Comparison of ENCODE assay signal across 10 cellular contexts in the genomic region with DNA sequence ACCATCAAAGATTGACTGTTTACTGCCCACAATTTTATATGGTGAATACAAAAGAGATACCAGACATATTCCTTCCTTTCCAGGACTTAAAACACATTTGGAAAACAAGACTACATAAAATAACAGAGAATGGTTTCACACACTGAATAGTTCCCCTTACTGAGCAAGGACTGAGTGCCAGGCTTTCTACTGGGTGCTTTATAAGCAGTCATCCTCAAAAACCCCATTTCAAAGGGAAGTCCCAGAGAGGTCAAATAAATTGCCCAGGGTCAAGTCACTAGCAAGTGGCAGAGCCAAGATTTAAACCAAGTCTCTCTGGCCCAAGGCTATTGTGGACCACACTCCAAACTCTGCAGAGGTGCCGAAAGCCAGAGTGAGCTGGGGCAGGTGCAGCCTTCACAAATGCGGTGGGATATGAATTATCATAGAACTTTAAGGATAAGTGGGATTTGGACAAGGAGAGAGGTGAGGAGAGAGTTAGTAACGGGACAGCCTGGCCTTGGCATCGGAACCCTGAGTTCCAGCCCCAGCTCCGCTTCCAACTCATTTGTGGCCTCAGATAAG. TPM values are rescaled to one million over a fixed set of nuclear protein-coding genes. Genes with fewer than 3 reads are reported as not detected.
DNase-seq lines count a peak whose midpoint lies in the region; ATAC-seq, FAIRE-seq and TF ChIP-seq lines count a peak whose summit lies in the region.
"Had no signal": no experiment of that assay in that cellular context is flagged by ENCODE, and none has a peak within 500 bp of the region (broad histone marks: within the 10 kb centered on the region; RNA-seq: fewer than 3 reads in every experiment).

No MANE protein-coding gene starts in this region.

- no peaks in the 10 kb centered on the region for H3K79me2 ChIP-seq in GM12878 (ENCODE audit: control insufficient read depth, insufficient read depth, low read length)

- no peak for DNase-seq in GM12878 (ENCODE audit: low read depth, low spot score)
- no peak for DNase-seq in gastrocnemius medialis
- no peak for DNase-seq in NCI-H1092 treated with DMSO at 0.1 percent for 48 hours (lab: John Stamatoyannopoulos, UW)
- no peak for DNase-seq in activated CD4-positive, alpha-beta T cell treated with anti-CD3 and anti-CD28 coated beads for 36 hours

- H3K4me1 ChIP-seq in GM12878 (ENCODE audit: control insufficient read depth, insufficient read depth, low read length) (peaks cover 5% of the 10 kb centered on the region), gastrocnemius medialis (peaks cover 32 to 48% of the 10 kb centered on the region in 2 donors)

- H3K4me1 Mint-ChIP-seq in activated CD4-positive, alpha-beta T cell treated with anti-CD3 and anti-CD28 coated beads for 36 hours, result peaks cover 18% of the 10 kb centered on the region

- in situ Hi-C loops in GM12878 (cut with MboI), result loop anchor here (5.0 kb wide), 3 partner anchors 62 to 452 kb away; no protein-coding TSS in a partner anchor
- in situ Hi-C loops in gastrocnemius medialis (cut with MboI; ENCODE audit: low sequenced_read_pairs in 4 of 4), result loop anchor here (5.0 to 10.0 kb wide), 4 partner anchors 60 to 122 kb away; a partner anchor contains a TSS

- H3K4me2 ChIP-seq in GM12878 (ENCODE audit: control insufficient read depth, insufficient read depth), result no peak overlapping the region

- peaks cover 2% of the 10 kb centered on the region for H3K36me3 Mint-ChIP-seq in activated CD4-positive, alpha-beta T cell treated with anti-CD3 and anti-CD28 coated beads for 36 hours (ENCODE audit: low read depth)
- H3K36me3 Mint-ChIP-seq: mesothelial cell of epicardium had no signal

- no peak for TF ChIP-seq POLR2A in GM12878 (IDR thresholded peaks at IDR 0.05; ENCODE audit: low read depth, low read length)
- TF ChIP-seq POLR2A in gastrocnemius medialis (IDR thresholded peaks at IDR 0.05), result no peak

- no TSS peak for BruUV-seq in GM12878 (replicated peaks; lab: Mats Ljungman, UMichigan)

- POLR2A ChIA-PET in GM12878 (lab: Charles Lee), result interaction anchor here (1.5 kb wide), 2 partner anchors 27 to 41 kb away, joined by 3 to 4 read pairs; no protein-coding TSS in a partner anchor
- POLR2A ChIA-PET in activated CD4-positive, alpha-beta T cell treated with anti-CD3 and anti-CD28 coated beads for 36 hours (lab: Charles Lee), result no interaction called here

- no peak overlapping the region for H3K4me3 Mint-ChIP-seq in activated CD4-positive, alpha-beta T cell treated with anti-CD3 and anti-CD28 coated beads for 36 hours
- H3K4me3 Mint-ChIP-seq: CD8-positive, alpha-beta T cell; mesothelial cell of epicardium had no signal

- H3K9me3 Mint-ChIP-seq in activated CD4-positive, alpha-beta T cell treated with anti-CD3 and anti-CD28 coated beads for 36 hours (ENCODE audit: low read depth), result no peaks in the 10 kb centered on the region
- H3K9me3 Mint-ChIP-seq: CD8-positive, alpha-beta T cell; mesothelial cell of epicardium had no signal

- H3K27me3 ChIP-seq in GM12878 (replicated peaks in 1 of 2; ENCODE audit: control insufficient read depth in 2 of 2, insufficient read depth in 2 of 2, low read length in 1 of 2), result no peaks in the 10 kb centered on the region
- no peaks in the 10 kb centered on the region for H3K27me3 ChIP-seq in gastrocnemius medialis

- CTCF ChIA-PET in GM12878 (lab: Yijun Ruan, JAX), result interaction anchor here (0.7 to 8.1 kb wide), 20 partner anchors 9 to 683 kb away, joined by 3 to 151 read pairs (median 8); a partner anchor contains a TSS
- CTCF ChIA-PET in activated CD4-positive, alpha-beta T cell treated with anti-CD3 and anti-CD28 coated beads for 36 hours (lab: Charles Lee), result interaction anchor here (0.6 to 22.8 kb wide), 19 partner anchors 8 to 248 kb away, joined by 3 to 341 read pairs (median 4); a partner anchor contains a TSS

- no peak overlapping the region for H2AFZ ChIP-seq in GM12878 (ENCODE audit: control insufficient read depth, low read depth, low read length)

- no peak for FAIRE-seq in GM12878 (lab: Jason Lieb, UNC)

- TF ChIP-seq CTCF in GM12878 (IDR thresholded peaks at IDR 0.05 in 2 of 3, conservative IDR thresholded peaks at IDR 0.05 in 1 of 3; ENCODE audit: control insufficient read depth in 2 of 3, extremely low read depth in 1 of 3, insufficient read depth in 1 of 3, low read depth in 3 of 3, low read length in 3 of 3) (no peak), gastrocnemius medialis (IDR thresholded peaks at IDR 0.05 in 4 of 5, conservative IDR thresholded peaks at IDR 0.05 in 1 of 5) (no peak)

- RAD21 ChIA-PET in GM12878 (lab: Charles Lee; ENCODE audit: unreplicated experiment), result interaction anchor here (0.9 to 5.6 kb wide), 9 partner anchors 9 to 124 kb away, joined by 3 to 60 read pairs (median 5); a partner anchor contains a TSS

- H4K20me1 ChIP-seq in GM12878 (ENCODE audit: control insufficient read depth, insufficient read depth), result no peaks in the 10 kb centered on the region

- H3K27ac Mint-ChIP-seq in activated CD4-positive, alpha-beta T cell treated with anti-CD3 and anti-CD28 coated beads for 36 hours, result no peak overlapping the region
- H3K27ac Mint-ChIP-seq: CD8-positive, alpha-beta T cell; mesothelial cell of epicardium had no signal

- intact Hi-C loops in GM12878 (cut with micrococcal nuclease; ENCODE audit: unreplicated experiment), result loop anchor here (1.0 to 5.0 kb wide), 6 partner anchors 27 to 452 kb away; no protein-coding TSS in a partner anchor
- intact Hi-C loops in gastrocnemius medialis (cut with DNase I; ENCODE audit: low total_unique reads), result loop anchor here (1.0 to 10.0 kb wide), 5 partner anchors 42 to 480 kb away; a partner anchor contains a TSS
- intact Hi-C loops in activated CD4-positive, alpha-beta T cell treated with anti-CD3 and anti-CD28 coated beads for 36 hours (cut with DNase I, micrococcal nuclease), result loop anchor here (1.0 to 5.0 kb wide), 11 partner anchors 27 to 902 kb away; a partner anchor contains a TSS

- H3K9me3 ChIP-seq in GM12878 (replicated peaks; ENCODE audit: control insufficient read depth, insufficient read depth, low read length), result no peaks in the 10 kb centered on the region
- no peaks in the 10 kb centered on the region for H3K9me3 ChIP-seq in gastrocnemius medialis

- SMC1A ChIA-PET in GM12878 (lab: Charles Lee; ENCODE audit: uncharacterized antibody, unreplicated experiment), result interaction anchor here (0.6 to 10.8 kb wide), 13 partner anchors 10 to 125 kb away, joined by 3 to 129 read pairs (median 5); a partner anchor contains a TSS

- no peak overlapping the region for H3K27ac ChIP-seq in GM12878 (ENCODE audit: control insufficient read depth, insufficient read depth)
- H3K27ac ChIP-seq in gastrocnemius medialis, result peak overlapping the region; percentile 62 to 85 (median 80)

- ATAC-seq in GM18498 (IDR thresholded peaks at IDR 0.05; ENCODE audit: unreplicated experiment) (peak; percentile 15), GM21717 (IDR thresholded peaks at IDR 0.05; ENCODE audit: unreplicated experiment) (peak; percentile 48), GM12878 (peak; percentile 63), gastrocnemius medialis (peak in 1 of 2 donors; percentile 1), HG02938 (IDR thresholded peaks at IDR 0.05; ENCODE audit: unreplicated experiment) (no peak), GM19351 (IDR thresholded peaks at IDR 0.05; ENCODE audit: unreplicated experiment) (no peak)
- no peak for ATAC-seq in activated CD4-positive, alpha-beta T cell treated with anti-CD3 and anti-CD28 coated beads for 36 hours

- H3K36me3 ChIP-seq in GM12878 (ENCODE audit: control insufficient read depth in 2 of 2, insufficient read depth in 2 of 2, low read length in 1 of 2) (no peaks in the 10 kb centered on the region), gastrocnemius medialis (no peaks in the 10 kb centered on the region)

- H3K4me3 ChIP-seq in GM12878, result no peak overlapping the region
- H3K4me3 ChIP-seq in gastrocnemius medialis, result no peak overlapping the region

- no peak for TF ChIP-seq EP300 in GM12878 (IDR thresholded peaks at IDR 0.05; ENCODE audit: borderline replicate concordance in 1 of 2, control insufficient read depth in 1 of 2, low read depth in 2 of 2, low read length in 2 of 2)

- no peak overlapping the region for H3K9ac ChIP-seq in GM12878 (ENCODE audit: control insufficient read depth, insufficient read depth, low read length)

- TF ChIP-seq RAD21 in GM12878 (IDR thresholded peaks at IDR 0.05; ENCODE audit: insufficient read depth, low read depth, low read length), result no peak

- WGBS in GM12878 (ENCODE audit: insufficient coverage, insufficient replicate concordance, low lambda C conversion rate, missing lambda C conversion rate), result 38% methylated on average over 5 of the region's 5 CpGs

- no peaks in the 10 kb centered on the region for H3K27me3 Mint-ChIP-seq in activated CD4-positive, alpha-beta T cell treated with anti-CD3 and anti-CD28 coated beads for 36 hours

RNA-seq across cellular contexts. Expression of a gene that starts 9.1 kb away (rescaled TPM):
- total RNA-seq in GM12878 (2013; cell fraction: nucleolus; rRNA removed), result 25.2 and 27.8 TPM in 2 replicates
- total RNA-seq in GM12878 (2014; rRNA removed), result 17.4 and 19.1 TPM in 2 replicates
- total RNA-seq in GM12878 (2014; rRNA removed; fragmentation: Illumina TruSeq; extraction: Trizol), result 34.5 and 36.9 TPM in 2 replicates
- total RNA-seq in GM12878 (2021), result 31.2 and 32.3 TPM in 2 replicates
- 8.1 TPM for polyA plus RNA-seq in GM12878 (2011; ENCODE audit: low read depth)
- 21.3 and 42.1 TPM in 2 replicates for polyA plus RNA-seq in GM12878 (2011; rRNA removed)
- 5.6 and 6.2 TPM in 2 replicates for polyA plus RNA-seq in GM12878 (2011; cell fraction: cytosol; rRNA removed)
- 6.8 and 9.0 TPM in 2 replicates for polyA plus RNA-seq in GM12878 (2011; cell fraction: nucleus; rRNA removed)
- polyA plus RNA-seq in GM12878 (2012), result 15.4 and 19.6 TPM in 2 replicates
- polyA plus RNA-seq in GM12878 (2014; fragmentation: Illumina TruSeq; extraction: Trizol), result 49.1 and 52.8 TPM in 2 replicates
- polyA plus RNA-seq in GM12878 (2014; fragmentation: Nextera tagmentation; extraction: Ambion mirVana), result 10 to 100 TPM; 14.1 to 24.5 TPM
- polyA plus RNA-seq in GM12878 (2014; rRNA removed), result 20.1 and 24.4 TPM in 2 replicates
- 10 to 100 TPM; 49.8 to 50.6 TPM for polyA plus RNA-seq in GM12878 (2016; fragmentation: Nextera tagmentation; extraction: Ambion mirVana)
- polyA minus RNA-seq in GM12878 (2011; rRNA and poly(A)+ RNA removed), result 8.3 and 15.1 TPM in 2 replicates
- 5.7 and 8.9 TPM in 2 replicates for polyA minus RNA-seq in GM12878 (2011; cell fraction: cytosol; rRNA and poly(A)+ RNA removed)
- 7.7 and 13.3 TPM in 2 replicates for polyA minus RNA-seq in GM12878 (2011; cell fraction: nucleus; rRNA and poly(A)+ RNA removed)
- total RNA-seq in gastrocnemius medialis, result 10 to 100 TPM; 15.1 to 24.8 (median 20.5) TPM
- total RNA-seq in activated CD4-positive, alpha-beta T cell treated with anti-CD3 and anti-CD28 coated beads for 36 hours, result 10 to 100 TPM; 55.3 to 62.8 TPM

RNA-seq across cellular contexts. Expression of a gene that starts 10.4 kb away (rescaled TPM):
- total RNA-seq in GM12878 (2013; cell fraction: nucleolus; rRNA removed), result not detected in 2 replicates
- 0.17 TPM in 1 of 2 replicates, not detected in the other for total RNA-seq in GM12878 (2014; rRNA removed)
- total RNA-seq in GM12878 (2014; rRNA removed; fragmentation: Illumina TruSeq; extraction: Trizol), result 0.09 TPM in 1 of 2 replicates, not detected in the other
- 0.21 TPM in 1 of 2 replicates, not detected in the other for total RNA-seq in GM12878 (2021)
- polyA plus RNA-seq in GM12878 (2011; ENCODE audit: low read depth), result 0.13 TPM
- polyA plus RNA-seq in GM12878 (2011; rRNA removed), result 0.03 TPM in 1 of 2 replicates, not detected in the other
- polyA plus RNA-seq in GM12878 (2011; cell fraction: cytosol; rRNA removed), result not detected in 2 replicates
- polyA plus RNA-seq in GM12878 (2011; cell fraction: nucleus; rRNA removed), result 0.09 TPM in 1 of 2 replicates, not detected in the other
- polyA plus RNA-seq in GM12878 (2012), result 0.16 TPM in 1 of 2 replicates, not detected in the other
- polyA plus RNA-seq in GM12878 (2014; fragmentation: Illumina TruSeq; extraction: Trizol), result 0.10 and 0.19 TPM in 2 replicates
- under 1 TPM in 1 of 2 experiments, not detected in 1; 0.15 TPM for polyA plus RNA-seq in GM12878 (2014; fragmentation: Nextera tagmentation; extraction: Ambion mirVana)
- polyA plus RNA-seq in GM12878 (2014; rRNA removed), result 0.08 and 0.11 TPM in 2 replicates
- polyA plus RNA-seq in GM12878 (2016; fragmentation: Nextera tagmentation; extraction: Ambion mirVana), result not detected
- not detected in 2 replicates for polyA minus RNA-seq in GM12878 (2011; rRNA and poly(A)+ RNA removed)
- not detected in 2 replicates for polyA minus RNA-seq in GM12878 (2011; cell fraction: cytosol; rRNA and poly(A)+ RNA removed)
- polyA minus RNA-seq in GM12878 (2011; cell fraction: nucleus; rRNA and poly(A)+ RNA removed), result not detected in 2 replicates
- under 1 TPM in 1 of 4 donors, not detected in 3; 0.16 TPM for total RNA-seq in gastrocnemius medialis
- not detected for total RNA-seq in activated CD4-positive, alpha-beta T cell treated with anti-CD3 and anti-CD28 coated beads for 36 hours

RNA-seq across cellular contexts. Expression of a gene that starts 43.8 kb away (rescaled TPM):
- 4.6 and 5.7 TPM in 2 replicates for total RNA-seq in GM12878 (2013; cell fraction: nucleolus; rRNA removed)
- 0.27 and 0.28 TPM in 2 replicates for total RNA-seq in GM12878 (2014; rRNA removed)
- 0.09 and 0.18 TPM in 2 replicates for total RNA-seq in GM12878 (2014; rRNA removed; fragmentation: Illumina TruSeq; extraction: Trizol)
- 0.64 and 0.88 TPM in 2 replicates for total RNA-seq in GM12878 (2021)
- polyA plus RNA-seq in GM12878 (2011; ENCODE audit: low read depth), result 0.38 TPM
- 0.30 and 0.68 TPM in 2 replicates for polyA plus RNA-seq in GM12878 (2011; rRNA removed)
- 0.63 and 0.94 TPM in 2 replicates for polyA plus RNA-seq in GM12878 (2011; cell fraction: cytosol; rRNA removed)
- 3.4 and 4.8 TPM in 2 replicates for polyA plus RNA-seq in GM12878 (2011; cell fraction: nucleus; rRNA removed)
- polyA plus RNA-seq in GM12878 (2012), result 0.81 and 0.97 TPM in 2 replicates
- polyA plus RNA-seq in GM12878 (2014; fragmentation: Illumina TruSeq; extraction: Trizol), result 0.17 and 0.34 TPM in 2 replicates
- polyA plus RNA-seq in GM12878 (2014; fragmentation: Nextera tagmentation; extraction: Ambion mirVana), result under 1 TPM in 1 of 2 experiments, not detected in 1; 0.02 TPM
- 0.63 and 0.92 TPM in 2 replicates for polyA plus RNA-seq in GM12878 (2014; rRNA removed)
- polyA plus RNA-seq in GM12878 (2016; fragmentation: Nextera tagmentation; extraction: Ambion mirVana), result under 1 TPM in 1 of 2 experiments, not detected in 1; 0.27 TPM
- 0.22 and 1.5 TPM in 2 replicates for polyA minus RNA-seq in GM12878 (2011; rRNA and poly(A)+ RNA removed)
- polyA minus RNA-seq in GM12878 (2011; cell fraction: cytosol; rRNA and poly(A)+ RNA removed), result 1.7 TPM in 1 of 2 replicates, not detected in the other
- 1.3 and 3.1 TPM in 2 replicates for polyA minus RNA-seq in GM12878 (2011; cell fraction: nucleus; rRNA and poly(A)+ RNA removed)
- total RNA-seq in gastrocnemius medialis, result 10 to 100 TPM; 17.0 to 27.0 (median 22.3) TPM
- under 1 TPM; 0.43 to 0.83 TPM for total RNA-seq in activated CD4-positive, alpha-beta T cell treated with anti-CD3 and anti-CD28 coated beads for 36 hours

RNA-seq across cellular contexts. Expression of a gene that starts 58.1 kb away (rescaled TPM):
- 2.5 and 3.7 TPM in 2 replicates for total RNA-seq in GM12878 (2013; cell fraction: nucleolus; rRNA removed)
- total RNA-seq in GM12878 (2014; rRNA removed) (1.7 and 2.4 TPM in 2 replicates), GM12878 (2014; rRNA removed; fragmentation: Illumina TruSeq; extraction: Trizol) (1.1 and 1.2 TPM in 2 replicates), GM12878 (2021) (2.4 and 3.8 TPM in 2 replicates), gastrocnemius medialis (10 to 100 TPM; 28.3 to 62.6 (median 45.6) TPM)
- 0.84 TPM for polyA plus RNA-seq in GM12878 (2011; ENCODE audit: low read depth)
- polyA plus RNA-seq in GM12878 (2011; rRNA removed) (0.55 and 1.2 TPM in 2 replicates), GM12878 (2014; fragmentation: Illumina TruSeq; extraction: Trizol) (1.6 TPM in 2 replicates), GM12878 (2014; fragmentation: Nextera tagmentation; extraction: Ambion mirVana) (1 to 10 TPM; 1.1 to 2.2 TPM), GM12878 (2014; rRNA removed) (1.1 and 1.9 TPM in 2 replicates), GM12878 (2016; fragmentation: Nextera tagmentation; extraction: Ambion mirVana) (1 to 10 TPM; 4.0 to 4.9 TPM)
- polyA plus RNA-seq in GM12878 (2011; cell fraction: cytosol; rRNA removed), result 1.6 and 2.1 TPM in 2 replicates
- 2.4 and 2.7 TPM in 2 replicates for polyA plus RNA-seq in GM12878 (2011; cell fraction: nucleus; rRNA removed)
- polyA plus RNA-seq in GM12878 (2012), result 1.8 and 2.1 TPM in 2 replicates
- polyA minus RNA-seq in GM12878 (2011; rRNA and poly(A)+ RNA removed), result 1.2 and 1.8 TPM in 2 replicates
- polyA minus RNA-seq in GM12878 (2011; cell fraction: cytosol; rRNA and poly(A)+ RNA removed), result 0.67 and 0.94 TPM in 2 replicates
- 0.38 and 1.9 TPM in 2 replicates for polyA minus RNA-seq in GM12878 (2011; cell fraction: nucleus; rRNA and poly(A)+ RNA removed)
- 1 to 10 TPM; 5.9 to 8.5 TPM for total RNA-seq in activated CD4-positive, alpha-beta T cell treated with anti-CD3 and anti-CD28 coated beads for 36 hours

Comparison
In these comparisons a context has a peak if more than half of its experiments do, and no peak if none do; other contexts are left out.
1. ATAC-seq: peak in GM18498 (single experiment), GM21717 (single experiment) and GM12878 (single experiment); none in HG02938 (single experiment), GM19351 (single experiment) and activated CD4-positive, alpha-beta T cell treated with anti-CD3 and anti-CD28 coated beads for 36 hours (single experiment).